ENCODE assay signal across 1 cellular context in the genomic region with DNA sequence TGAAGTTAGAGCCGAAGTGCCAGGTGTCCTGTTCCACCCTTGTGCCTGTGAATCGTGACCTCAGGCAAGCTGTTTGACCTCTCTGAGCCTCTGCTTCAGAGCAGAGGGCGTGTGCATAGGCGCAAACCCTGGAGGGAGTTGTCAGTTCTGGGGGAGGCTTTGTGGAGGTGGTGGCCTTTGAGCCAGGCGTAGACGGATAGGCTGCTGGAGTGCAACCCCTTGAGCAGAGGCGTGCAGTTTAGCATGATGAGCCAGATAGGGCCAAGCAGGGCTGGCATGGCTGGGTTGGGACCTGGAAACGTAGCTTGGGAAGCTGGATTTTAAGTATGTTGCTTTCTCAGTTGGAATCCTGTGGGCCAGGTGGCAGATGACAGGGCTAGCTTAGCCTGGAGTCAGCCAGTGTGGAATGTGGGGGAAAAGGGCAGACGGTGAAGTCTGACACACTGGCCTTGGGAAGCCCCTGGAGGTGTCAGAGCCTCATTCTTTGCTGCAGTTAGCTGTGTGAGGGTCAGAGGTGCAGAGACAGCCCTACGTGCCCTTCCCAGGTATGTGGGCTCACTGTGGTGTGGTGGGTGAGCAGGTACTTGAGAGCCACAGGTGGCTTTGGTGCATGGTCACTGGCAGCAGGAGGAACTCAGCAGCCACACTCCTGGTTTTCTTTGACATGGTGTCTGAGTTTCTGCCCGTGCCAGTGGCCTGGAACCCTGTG.
TF ChIP-seq lines count a peak whose summit lies in the region.

No MANE protein-coding gene starts in this region.

TF ChIP-seq in HepG2, 621 proteins besides CTCF, POLR2A, EP300 and RAD21 (continued from another document and continues in another):
- TF ChIP-seq ZNF687 (CRISPR knock-in tag; IDR thresholded peaks at IDR 0.05) (peak; percentile 88), ZNF337 (CRISPR knock-in tag; IDR thresholded peaks at IDR 0.05; ENCODE audit: borderline replicate concordance, low read depth) (peak; percentile 64; the same call in 1 of the 2 replicates), RBAK (CRISPR knock-in tag; IDR thresholded peaks at IDR 0.05) (no peak), NFIC (IDR thresholded peaks at IDR 0.05; ENCODE audit: low read length) (no peak), ZNF256 (CRISPR knock-in tag; conservative IDR thresholded peaks at IDR 0.05) (no peak), ZNF20 (CRISPR knock-in tag; IDR thresholded peaks at IDR 0.05) (no peak), ZNF574 (CRISPR knock-in tag; IDR thresholded peaks at IDR 0.05) (peak; percentile 33), ZNF331 (CRISPR knock-in tag; IDR thresholded peaks at IDR 0.05) (no peak; the same call in 1 of the 2 replicates), PTBP1 (IDR thresholded peaks at IDR 0.05; ENCODE audit: low read depth, low read length, poor library complexity, severe bottlenecking) (no peak), DPF2 (CRISPR knock-in tag; IDR thresholded peaks at IDR 0.05; ENCODE audit: borderline replicate concordance, low read depth) (peak; percentile 23; the same call in 1 of the 2 replicates), JDP2 (CRISPR knock-in tag; IDR thresholded peaks at IDR 0.05; ENCODE audit: borderline replicate concordance) (no peak), AKNA (CRISPR knock-in tag; IDR thresholded peaks at IDR 0.05; ENCODE audit: borderline replicate concordance) (no peak), AGO1 (IDR thresholded peaks at IDR 0.05; ENCODE audit: low read depth, low read length, poor library complexity, severe bottlenecking) (no peak), PAX8 (CRISPR knock-in tag; IDR thresholded peaks at IDR 0.05; ENCODE audit: borderline replicate concordance) (no peak; the same call in 1 of the 2 replicates), ZNF503 (CRISPR knock-in tag; IDR thresholded peaks at IDR 0.05) (no peak), SETDB1 (CRISPR knock-in tag; IDR thresholded peaks at IDR 0.05; ENCODE audit: borderline replicate concordance) (no peak), MLX (CRISPR knock-in tag; IDR thresholded peaks at IDR 0.05) (no peak), SKI (IDR thresholded peaks at IDR 0.05; ENCODE audit: partially characterized antibody) (peak; percentile 25), ZFX (CRISPR knock-in tag; IDR thresholded peaks at IDR 0.05; ENCODE audit: low read depth) (no peak), ZNF143 (CRISPR knock-in tag; IDR thresholded peaks at IDR 0.05) (0 out of 2 replicates have a peak, but pooled peaks have one; percentile 15), ZNF691 (CRISPR knock-in tag; IDR thresholded peaks at IDR 0.05; ENCODE audit: borderline replicate concordance, low read depth) (no peak)
- TF ChIP-seq, protein P1, sequence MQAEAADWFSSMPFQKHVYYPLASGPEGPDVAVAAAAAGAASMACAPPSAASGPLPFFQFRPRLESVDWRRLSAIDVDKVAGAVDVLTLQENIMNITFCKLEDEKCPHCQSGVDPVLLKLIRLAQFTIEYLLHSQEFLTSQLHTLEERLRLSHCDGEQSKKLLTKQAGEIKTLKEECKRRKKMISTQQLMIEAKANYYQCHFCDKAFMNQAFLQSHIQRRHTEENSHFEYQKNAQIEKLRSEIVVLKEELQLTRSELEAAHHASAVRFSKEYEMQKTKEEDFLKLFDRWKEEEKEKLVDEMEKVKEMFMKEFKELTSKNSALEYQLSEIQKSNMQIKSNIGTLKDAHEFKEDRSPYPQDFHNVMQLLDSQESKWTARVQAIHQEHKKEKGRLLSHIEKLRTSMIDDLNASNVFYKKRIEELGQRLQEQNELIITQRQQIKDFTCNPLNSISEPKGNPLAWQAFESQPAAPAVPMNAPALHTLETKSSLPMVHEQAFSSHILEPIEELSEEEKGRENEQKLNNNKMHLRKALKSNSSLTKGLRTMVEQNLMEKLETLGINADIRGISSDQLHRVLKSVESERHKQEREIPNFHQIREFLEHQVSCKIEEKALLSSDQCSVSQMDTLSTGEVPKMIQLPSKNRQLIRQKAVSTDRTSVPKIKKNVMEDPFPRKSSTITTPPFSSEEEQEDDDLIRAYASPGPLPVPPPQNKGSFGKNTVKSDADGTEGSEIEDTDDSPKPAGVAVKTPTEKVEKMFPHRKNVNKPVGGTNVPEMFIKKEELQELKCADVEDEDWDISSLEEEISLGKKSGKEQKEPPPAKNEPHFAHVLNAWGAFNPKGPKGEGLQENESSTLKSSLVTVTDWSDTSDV (CRISPR knock-in tag; IDR thresholded peaks at IDR 0.05), result no peak
- TF ChIP-seq, protein P2, sequence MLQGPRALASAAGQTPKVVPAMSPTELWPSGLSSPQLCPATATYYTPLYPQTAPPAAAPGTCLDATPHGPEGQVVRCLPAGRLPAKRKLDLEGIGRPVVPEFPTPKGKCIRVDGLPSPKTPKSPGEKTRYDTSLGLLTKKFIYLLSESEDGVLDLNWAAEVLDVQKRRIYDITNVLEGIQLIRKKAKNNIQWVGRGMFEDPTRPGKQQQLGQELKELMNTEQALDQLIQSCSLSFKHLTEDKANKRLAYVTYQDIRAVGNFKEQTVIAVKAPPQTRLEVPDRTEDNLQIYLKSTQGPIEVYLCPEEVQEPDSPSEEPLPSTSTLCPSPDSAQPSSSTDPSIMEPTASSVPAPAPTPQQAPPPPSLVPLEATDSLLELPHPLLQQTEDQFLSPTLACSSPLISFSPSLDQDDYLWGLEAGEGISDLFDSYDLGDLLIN (CRISPR knock-in tag; IDR thresholded peaks at IDR 0.05; ENCODE audit: borderline replicate concordance), result no peak
